In the genomic region with DNA sequence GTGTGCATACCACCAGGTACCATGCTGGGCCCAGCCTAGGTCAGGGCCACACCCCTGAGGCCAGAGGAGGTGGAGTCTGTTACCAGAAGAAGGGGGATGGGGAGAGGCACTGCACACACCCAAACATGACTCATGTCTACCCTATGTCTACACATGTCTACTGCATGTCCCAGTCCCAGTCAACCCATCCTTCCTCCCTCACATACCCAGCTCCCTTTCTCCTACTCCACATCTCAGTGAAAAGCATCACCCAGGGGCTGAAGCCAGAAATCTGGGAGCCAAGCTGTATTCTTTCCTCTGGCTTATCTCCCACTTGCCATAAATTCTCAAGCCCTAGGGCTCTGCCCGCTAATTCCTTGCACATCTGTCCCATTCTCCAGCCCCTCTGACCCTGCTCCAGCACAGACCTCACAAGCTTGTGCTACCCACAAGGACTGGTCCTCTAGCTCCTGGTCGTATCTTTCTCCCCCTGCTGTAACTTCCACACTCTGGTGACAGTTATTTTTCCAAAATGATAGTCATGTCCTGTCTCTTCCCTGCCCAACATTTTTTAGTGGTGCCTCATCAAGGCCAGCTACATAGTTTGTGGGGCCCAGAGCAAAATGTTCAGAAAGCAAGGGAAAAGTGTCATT, we compare ENCODE assay signal across 11 cellular contexts. TPM values are rescaled to one million over a fixed set of nuclear protein-coding genes. Genes with fewer than 3 reads are reported as not detected.
DNase-seq lines count a peak whose midpoint lies in the region; ATAC-seq and TF ChIP-seq lines count a peak whose summit lies in the region.
"Had no signal": no experiment of that assay in that cellular context is flagged by ENCODE, and none has a peak within 500 bp of the region (broad histone marks: within the 10 kb centered on the region; RNA-seq: fewer than 3 reads in every experiment).

No MANE protein-coding gene starts in this region.

- H3K4me3 Mint-ChIP-seq in MCF 10A (ENCODE audit: unreplicated experiment) (peak overlapping the region; percentile 9), H9 (no peak overlapping the region)

- intact Hi-C loops in A673 (cut with micrococcal nuclease; ENCODE audit: unreplicated experiment) (no loop called here), MCF 10A (cut with micrococcal nuclease) (no loop called here), OCI-LY7 (cut with micrococcal nuclease; ENCODE audit: unreplicated experiment) (no loop called here)

- H2BK20ac ChIP-seq in H9 (ENCODE audit: low read depth, low read length, poor library complexity, severe bottlenecking) = no peak overlapping the region

- no peak overlapping the region for H3K14ac ChIP-seq in H9 (ENCODE audit: insufficient read depth, low read length)

- H3K4me2 ChIP-seq in Karpas-422 (ENCODE audit: low read depth, low read length, poor library complexity, severe bottlenecking) (no peak overlapping the region), mesendoderm (ENCODE audit: low read length) (no peak overlapping the region), H9 (ENCODE audit: insufficient read depth, insufficient read length, low read length) (no peak overlapping the region), OCI-LY7 (ENCODE audit: low read length) (no peak overlapping the region)
- H3K4me2 ChIP-seq: BLaER1 treated with 17β-estradiol and CSF1 and Interleukin-3, amounts not matched to agents 10 nM and 100 nM had no signal

- ATAC-seq in GM21381 (IDR thresholded peaks at IDR 0.05; ENCODE audit: unreplicated experiment) = no peak

- H2AK5ac ChIP-seq in mesendoderm (ENCODE audit: low read length) (no peak overlapping the region), H9 (ENCODE audit: insufficient read length, low read length) (no peak overlapping the region)

- H3T11ph ChIP-seq in H9 (ENCODE audit: low read length) = no peak overlapping the region

- no peak overlapping the region for H2BK12ac ChIP-seq in H9 (ENCODE audit: insufficient read length, low read depth, low read length)

- H3K27me3 Mint-ChIP-seq in MCF 10A (ENCODE audit: insufficient read depth, unreplicated experiment) (no peaks in the 10 kb centered on the region), H9 (ENCODE audit: low read depth) (peaks cover 5% of the 10 kb centered on the region; the same call in 1 of the 2 replicates)

- H3K9ac ChIP-seq in Karpas-422 (ENCODE audit: low read length) (no peak overlapping the region), mesendoderm (ENCODE audit: low read length) (no peak overlapping the region), H9 (ENCODE audit: extremely low read depth, insufficient read length, low read length) (no peak overlapping the region)
- H3K9ac ChIP-seq: BLaER1 treated with 17β-estradiol and CSF1 and Interleukin-3, amounts not matched to agents 10 nM and 100 nM had no signal

- H3K4me1 ChIP-seq in A673 (ENCODE audit: insufficient read depth, low read length, poor library complexity, severe bottlenecking) = no peaks in the 10 kb centered on the region
- peaks cover 8% of the 10 kb centered on the region for H3K4me1 ChIP-seq in Karpas-422 (ENCODE audit: low read length)
- peaks cover 3% of the 10 kb centered on the region for H3K4me1 ChIP-seq in mesendoderm (ENCODE audit: control insufficient read depth, low read depth, low read length)
- H3K4me1 ChIP-seq in H9 (ENCODE audit: insufficient read depth, low read length) = no peaks in the 10 kb centered on the region
- no peaks in the 10 kb centered on the region for H3K4me1 ChIP-seq in OCI-LY7 (ENCODE audit: insufficient read depth, low read length, poor library complexity, severe bottlenecking)
- H3K4me1 ChIP-seq: BLaER1 treated with 17β-estradiol and CSF1 and Interleukin-3, amounts not matched to agents 10 nM and 100 nM had no signal

- no peak overlapping the region for H3K4me3 ChIP-seq in A673 (ENCODE audit: low read depth, low read length, poor library complexity, severe bottlenecking)
- no peak overlapping the region for H3K4me3 ChIP-seq in Karpas-422 (ENCODE audit: low read length)
- no peak overlapping the region for H3K4me3 ChIP-seq in mesendoderm (ENCODE audit: low read length)
- no peak overlapping the region for H3K4me3 ChIP-seq in OCI-LY7 (ENCODE audit: low read depth, low read length, poor library complexity, severe bottlenecking)
- H3K4me3 ChIP-seq: BLaER1 treated with 17β-estradiol and CSF1 and Interleukin-3, amounts not matched to agents 10 nM and 100 nM had no signal

- CTCF ChIA-PET in A673 (lab: Charles Lee) = no interaction called here
- CTCF ChIA-PET in MCF 10A (lab: Yijun Ruan, JAX) = interaction anchor here (0.6 to 1.0 kb wide), 2 partner anchors 50 to 56 kb away, joined by 3 read pairs; no protein-coding TSS in a partner anchor
- CTCF ChIA-PET in OCI-LY7 (lab: Charles Lee; ENCODE audit: unreplicated experiment) = no interaction called here

- no peaks in the 10 kb centered on the region for H3K9me3 ChIP-seq in A673 (ENCODE audit: low read depth, low read length, poor library complexity, severe bottlenecking)
- H3K9me3 ChIP-seq in Karpas-422 (ENCODE audit: low read length) = no peaks in the 10 kb centered on the region
- H3K9me3 ChIP-seq in H9 (ENCODE audit: control insufficient read depth, low read depth, low read length) = no peaks in the 10 kb centered on the region
- no peaks in the 10 kb centered on the region for H3K9me3 ChIP-seq in OCI-LY7 (ENCODE audit: low read length)

- H4K5ac ChIP-seq in mesendoderm (ENCODE audit: low read length) (no peak overlapping the region), H9 (ENCODE audit: insufficient read length, low read depth, low read length) (no peak overlapping the region)

- no CpG with 5 or more reads among the region's 2 CpGs for WGBS in mesendoderm (ENCODE audit: extremely low coverage, insufficient coverage, low lambda C conversion rate)
- no CpG with 5 or more reads among the region's 2 CpGs for WGBS in H9 (ENCODE audit: extremely low coverage, insufficient read length, low lambda C conversion rate)

- H4K20me1 ChIP-seq in Karpas-422 (ENCODE audit: insufficient read depth, low read depth, low read length) = no peaks in the 10 kb centered on the region
- no peaks in the 10 kb centered on the region for H4K20me1 ChIP-seq in H9 (ENCODE audit: control insufficient read depth, insufficient read depth, insufficient read length)
- H4K20me1 ChIP-seq in OCI-LY7 (ENCODE audit: insufficient read depth, low read length) = no peaks in the 10 kb centered on the region
- H4K20me1 ChIP-seq: BLaER1 treated with 17β-estradiol and CSF1 and Interleukin-3, amounts not matched to agents 10 nM and 100 nM had no signal

- H3K79me2 ChIP-seq in Karpas-422 (ENCODE audit: low read length) = no peaks in the 10 kb centered on the region
- H3K79me2 ChIP-seq in mesendoderm (ENCODE audit: control insufficient read depth, insufficient read depth, low read length) = no peaks in the 10 kb centered on the region
- no peaks in the 10 kb centered on the region for H3K79me2 ChIP-seq in H9 (ENCODE audit: insufficient read depth, low read length)
- H3K79me2 ChIP-seq in OCI-LY7 (ENCODE audit: insufficient read depth, low read depth, low read length) = no peaks in the 10 kb centered on the region

- no peaks in the 10 kb centered on the region for H3K27me3 ChIP-seq in A673 (replicated peaks; ENCODE audit: insufficient read depth, low read depth, low read length, poor library complexity)
- no peaks in the 10 kb centered on the region for H3K27me3 ChIP-seq in Karpas-422 (ENCODE audit: low read length)
- H3K27me3 ChIP-seq in mesendoderm (ENCODE audit: insufficient read depth, low read length, poor library complexity) = no peaks in the 10 kb centered on the region
- no peaks in the 10 kb centered on the region for H3K27me3 ChIP-seq in H9 (ENCODE audit: insufficient read depth, low read length)
- H3K27me3 ChIP-seq: BLaER1 treated with 17β-estradiol and CSF1 and Interleukin-3, amounts not matched to agents 10 nM and 100 nM had no signal

- no peak overlapping the region for H4K91ac ChIP-seq in H9 (ENCODE audit: insufficient read length, low read depth, low read length)

- H3K23me2 ChIP-seq in H9 (ENCODE audit: insufficient read length, low read depth, low read length, poor library complexity, severe bottlenecking) = no peaks in the 10 kb centered on the region

- H2BK15ac ChIP-seq in mesendoderm (replicated peaks; ENCODE audit: low read depth) = no peak overlapping the region
- H2BK15ac ChIP-seq in H9 (ENCODE audit: low read depth, low read length) = no peak overlapping the region

- H3K9me2 ChIP-seq in Karpas-422 (replicated peaks; ENCODE audit: insufficient read depth, low read length) = no peaks in the 10 kb centered on the region
- no peaks in the 10 kb centered on the region for H3K9me2 ChIP-seq in OCI-LY7 (ENCODE audit: insufficient read depth, low read length)

- DNase-seq in A673 (ENCODE audit: low spot score) (peak; percentile 7), Karpas-422 (no peak), MCF 10A (ENCODE audit: unreplicated experiment) (peak; percentile 75), mesendoderm (peak; percentile 51), H9 (no peak), T-helper 2 cell (no peak), OCI-LY7 (ENCODE audit: low spot score) (no peak)
- DNase-seq: SHP77; stimulated activated CD4-positive, alpha-beta T cell treated with anti-CD3 and anti-CD28 coated beads, Interleukin-4, amount 100 ng/mL, for 4 hours had no signal

- H3K18ac ChIP-seq in mesendoderm (ENCODE audit: low read length) (no peak overlapping the region), H9 (ENCODE audit: insufficient read length, low read depth, low read length) (no peak overlapping the region)

- H3K23ac ChIP-seq in mesendoderm (ENCODE audit: low read length) (no peak overlapping the region), H9 (ENCODE audit: insufficient read length, low read depth, low read length) (no peak overlapping the region)

- H3K36me3 ChIP-seq in A673 (ENCODE audit: insufficient read depth, low read length, poor library complexity, severe bottlenecking) (no peaks in the 10 kb centered on the region), Karpas-422 (ENCODE audit: insufficient read depth, low read length) (no peaks in the 10 kb centered on the region; the same call in 1 of the 2 replicates), mesendoderm (ENCODE audit: control insufficient read depth, insufficient read depth, low read length) (no peaks in the 10 kb centered on the region), OCI-LY7 (ENCODE audit: insufficient read depth, low read length) (no peaks in the 10 kb centered on the region)
- H3K36me3 ChIP-seq: BLaER1 treated with 17β-estradiol and CSF1 and Interleukin-3, amounts not matched to agents 10 nM and 100 nM had no signal

- TF ChIP-seq CTCF in A673 (conservative IDR thresholded peaks at IDR 0.05; ENCODE audit: low read depth, low read length) (no peak), MCF 10A (IDR thresholded peaks at IDR 0.05; ENCODE audit: unreplicated experiment) (no peak), H9 (conservative IDR thresholded peaks at IDR 0.05) (no peak), OCI-LY7 (conservative IDR thresholded peaks at IDR 0.05; ENCODE audit: low read length) (no peak)

- POLR2A ChIA-PET in A673 (lab: Charles Lee; ENCODE audit: low non-redundant PET) = no interaction called here
- POLR2A ChIA-PET in MCF 10A (lab: Yijun Ruan, JAX) = interaction anchor here (0.7 to 2.6 kb wide), 6 partner anchors 14 to 40 kb away, joined by 3 to 42 read pairs (median 3); partner anchors contain the start of gene APPL2
- POLR2A ChIA-PET in OCI-LY7 (lab: Charles Lee) = interaction anchor here (1.1 kb wide), 1 partner anchor 13 kb away, joined by 3 read pairs; no protein-coding TSS in a partner anchor

- H3K9me3 Mint-ChIP-seq in MCF 10A (ENCODE audit: unreplicated experiment) = no peaks in the 10 kb centered on the region
- H3K9me3 Mint-ChIP-seq in H9 = no peaks in the 10 kb centered on the region

- peaks cover 2% of the 10 kb centered on the region for H3K36me3 Mint-ChIP-seq in MCF 10A (ENCODE audit: insufficient read depth, unreplicated experiment)
- H3K36me3 Mint-ChIP-seq in H9 (ENCODE audit: insufficient read depth in 1 of 3, low read depth in 3 of 3) = no peaks in the 10 kb centered on the region; a peak in 1 of 7 replicates

- no TSS peak for BruUV-seq in A673 (replicated peaks; lab: Mats Ljungman, UMichigan)
- no TSS peak for BruUV-seq in MCF 10A (replicated peaks; lab: Mats Ljungman, UMichigan)
- BruUV-seq in OCI-LY7 (replicated peaks; lab: Mats Ljungman, UMichigan) = no TSS peak

- H3K79me1 ChIP-seq in mesendoderm (ENCODE audit: low read length) (no peaks in the 10 kb centered on the region), H9 (ENCODE audit: insufficient read depth, low read depth, low read length, poor library complexity, severe bottlenecking) (no peaks in the 10 kb centered on the region)

- H3K27ac Mint-ChIP-seq in MCF 10A (ENCODE audit: low read depth, unreplicated experiment) (peak overlapping the region; percentile 72), H9 (no peak overlapping the region; a peak in 1 of 7 replicates)

- H4K8ac ChIP-seq in mesendoderm (ENCODE audit: low read depth, low read length) = no peak overlapping the region
- H4K8ac ChIP-seq in H9 (replicated peaks; ENCODE audit: insufficient read length, low read depth, low read length) = no peak overlapping the region

- H3K27ac ChIP-seq in A673 (ENCODE audit: low read depth, low read length, poor library complexity, severe bottlenecking) = no peak overlapping the region
- no peak overlapping the region for H3K27ac ChIP-seq in Karpas-422 (ENCODE audit: low read length)
- H3K27ac ChIP-seq in mesendoderm (ENCODE audit: low read depth, low read length) = no peak overlapping the region
- H3K27ac ChIP-seq in H9 (ENCODE audit: insufficient read length, low read depth, low read length) = no peak overlapping the region
- no peak overlapping the region for H3K27ac ChIP-seq in OCI-LY7 (ENCODE audit: low read depth, low read length, poor library complexity, severe bottlenecking)
- H3K27ac ChIP-seq: BLaER1 treated with 17β-estradiol and CSF1 and Interleukin-3, amounts not matched to agents 10 nM and 100 nM had no signal

- H2BK120ac ChIP-seq in mesendoderm (ENCODE audit: low read depth, low read length) (no peak overlapping the region), H9 (ENCODE audit: low read depth, low read length, poor library complexity, severe bottlenecking) (no peak overlapping the region)

- H3K56ac ChIP-seq in mesendoderm (ENCODE audit: low read length) (no peak overlapping the region), H9 (ENCODE audit: insufficient read length, low read depth, low read length) (no peak overlapping the region)

- H3K4me1 Mint-ChIP-seq in MCF 10A (ENCODE audit: insufficient read depth, unreplicated experiment) = peaks cover 51% of the 10 kb centered on the region
- 0 out of 4 replicates have a peak, but pooled peaks cover 0 to 9% of the 10 kb centered on the region in 2 experiments for H3K4me1 Mint-ChIP-seq in H9

- no peak overlapping the region for H2BK5ac ChIP-seq in mesendoderm (ENCODE audit: low read length)
- no peak overlapping the region for H2BK5ac ChIP-seq in H9 (ENCODE audit: insufficient read length, low read length)

- H2AFZ ChIP-seq in Karpas-422 (ENCODE audit: low read length) = 0 out of 2 replicates have a peak overlapping the region, but pooled peaks have one; percentile 5
- no peak overlapping the region for H2AFZ ChIP-seq in H9 (ENCODE audit: low read length)
- H2AFZ ChIP-seq in OCI-LY7 (ENCODE audit: low read length) = no peak overlapping the region

- H3K4ac ChIP-seq in mesendoderm (ENCODE audit: low read depth, low read length) = no peak overlapping the region
- H3K4ac ChIP-seq in H9 (ENCODE audit: low read depth, low read length) = no peak overlapping the region

RNA-seq across cellular contexts. Expression of gene APPL2, which starts 18.0 kb away (rescaled TPM):
- 26.7 and 33.7 TPM in 2 replicates for total RNA-seq in A673 (2021)
- 20.4 and 44.1 TPM in 2 replicates for total RNA-seq in Karpas-422 (2014; rRNA removed; shearing (Covaris generic); ENCODE audit: low replicate concordance)
- 32.5 and 35.5 TPM in 2 replicates for total RNA-seq in MCF 10A (2022)
- polyA plus RNA-seq in mesendoderm (2013, experiment 1 of 2) = 12.7 TPM
- polyA plus RNA-seq in mesendoderm (2013, experiment 2 of 2) = 12.5 TPM
- 17.0 and 18.5 TPM in 2 replicates for total RNA-seq in H9 (2021)
- total RNA-seq in OCI-LY7 (2014; rRNA removed; shearing (Covaris generic)) = 18.8 and 20.9 TPM in 2 replicates
- total RNA-seq in OCI-LY7 (2022) = 29.1 and 37.5 TPM in 2 replicates

Comparison
In these comparisons a context has a peak if more than half of its experiments do, and no peak if none do; other contexts are left out.
1. DNase-seq: peak in A673 (single experiment), MCF 10A (single experiment) and mesendoderm (single experiment); none in Karpas-422 (single experiment), H9 (single experiment), T-helper 2 cell (0 of 5) and OCI-LY7 (single experiment).